Comparison of ENCODE assay signal across 31 cellular contexts in the genomic region with DNA sequence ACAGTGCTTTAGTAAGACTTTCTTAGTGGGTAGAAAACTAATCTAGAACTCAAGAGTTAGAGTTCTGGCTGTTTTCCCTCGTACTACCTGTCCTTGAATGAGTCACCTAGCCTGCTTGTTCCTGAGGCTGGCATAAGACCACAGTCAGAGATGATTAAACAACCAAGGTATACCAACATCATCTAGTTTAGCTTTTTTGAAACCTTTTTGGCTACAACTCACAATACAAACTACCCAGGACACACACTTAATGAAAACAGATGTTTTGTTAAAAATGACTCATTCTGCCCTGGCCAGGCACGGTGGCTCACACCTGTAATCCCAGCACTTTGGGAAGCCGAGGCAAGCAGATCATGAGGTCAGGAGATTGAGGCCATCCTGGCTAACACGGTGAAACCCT. TPM values are rescaled to one million over a fixed set of nuclear protein-coding genes. Genes with fewer than 3 reads are reported as not detected.
DNase-seq lines count a peak whose midpoint lies in the region; ATAC-seq, FAIRE-seq and TF ChIP-seq lines count a peak whose summit lies in the region.
"Had no signal": no experiment of that assay in that cellular context is flagged by ENCODE, and none has a peak within 500 bp of the region (broad histone marks: within the 10 kb centered on the region; RNA-seq: fewer than 3 reads in every experiment).

No MANE protein-coding gene starts in this region.

- peaks cover 4 to 20% of the 10 kb centered on the region in 2 donors for H3K36me3 Mint-ChIP-seq in activated T-cell treated with anti-CD3 and anti-CD28 coated beads, Interleukin-2, amount 50 U/mL, for 72 hours (ENCODE audit: insufficient read depth in 2 of 2)
- H3K36me3 Mint-ChIP-seq in activated T-cell treated with anti-CD3 and anti-CD28 coated beads, Interleukin-2, amount 50 U/mL, for 24 hours (ENCODE audit: low read depth): peaks cover 72% of the 10 kb centered on the region

- no peak overlapping the region for H3K4me3 ChIP-seq in bronchial epithelial cell (ENCODE audit: low read depth, low read length)
- H3K4me3 ChIP-seq: lower lobe of right lung, MG63, upper lobe of left lung had no signal

- peaks cover 2% of the 10 kb centered on the region for H3K36me3 ChIP-seq in bronchial epithelial cell (ENCODE audit: control insufficient read depth, insufficient read depth, low read length)

- no peak for TF ChIP-seq CTCF in bronchial epithelial cell (IDR thresholded peaks at IDR 0.05; ENCODE audit: insufficient read depth, low read length, severe bottlenecking)

- no peak overlapping the region for H3K4me3 Mint-ChIP-seq in activated T-cell treated with anti-CD3 and anti-CD28 coated beads, Interleukin-2, amount 50 U/mL, for 72 hours
- H3K4me3 Mint-ChIP-seq in activated T-cell treated with anti-CD3 and anti-CD28 coated beads, Interleukin-2, amount 50 U/mL, for 24 hours: no peak overlapping the region
- H3K4me3 Mint-ChIP-seq: activated CD8-positive, alpha-beta T cell treated with anti-CD3 and anti-CD28 coated beads, Interleukin-2, amount 10 ng/mL, durations not matched to agents 7 days and 5 days; activated naive CD8-positive, alpha-beta T cell; stimulated activated effector memory CD8-positive, alpha-beta T cell treated with anti-CD3 and anti-CD28 coated beads, Interleukin-12 subunit alpha, Interleukin-12 subunit beta, amount 100 ng/mL, for 72 hours had no signal

- H3K9me3 Mint-ChIP-seq in activated T-cell treated with anti-CD3 and anti-CD28 coated beads, Interleukin-2, amount 50 U/mL, for 72 hours: no peaks in the 10 kb centered on the region
- H3K9me3 Mint-ChIP-seq in activated T-cell treated with anti-CD3 and anti-CD28 coated beads, Interleukin-2, amount 50 U/mL, for 24 hours: no peaks in the 10 kb centered on the region
- H3K9me3 Mint-ChIP-seq: CD4-positive, CD25-positive, alpha-beta regulatory T cell; nephron; stimulated activated effector memory CD8-positive, alpha-beta T cell treated with anti-CD3 and anti-CD28 coated beads, Interleukin-12 subunit alpha, Interleukin-12 subunit beta, amount 100 ng/mL, for 72 hours had no signal

- ATAC-seq in activated T-cell treated with anti-CD3 and anti-CD28 coated beads, Interleukin-2, amount 50 U/mL, for 72 hours (replicated peaks in 1 of 2): no peak
- ATAC-seq in HG02840 (IDR thresholded peaks at IDR 0.05; ENCODE audit: low FRiP score, unreplicated experiment): no peak
- ATAC-seq: activated CD8-positive, alpha-beta T cell treated with anti-CD3 and anti-CD28 coated beads, Interleukin-2, amount 10 ng/mL, durations not matched to agents 7 days and 5 days; Panc1; stimulated activated effector memory CD8-positive, alpha-beta T cell treated with anti-CD3 and anti-CD28 coated beads, Interleukin-12 subunit alpha, Interleukin-12 subunit beta, amount 100 ng/mL, for 72 hours had no signal

- no peaks in the 10 kb centered on the region for H3K27me3 ChIP-seq in bronchial epithelial cell (ENCODE audit: control insufficient read depth, insufficient read depth, low read length)
- H3K27me3 ChIP-seq: MG63, upper lobe of left lung had no signal

- H3K27me3 Mint-ChIP-seq in activated T-cell treated with anti-CD3 and anti-CD28 coated beads, Interleukin-2, amount 50 U/mL, for 72 hours (ENCODE audit: low read depth): no peaks in the 10 kb centered on the region
- no peaks in the 10 kb centered on the region for H3K27me3 Mint-ChIP-seq in activated T-cell treated with anti-CD3 and anti-CD28 coated beads, Interleukin-2, amount 50 U/mL, for 24 hours
- H3K27me3 Mint-ChIP-seq: activated naive CD8-positive, alpha-beta T cell; CD4-positive, CD25-positive, alpha-beta regulatory T cell had no signal

- no peak for FAIRE-seq in bronchial epithelial cell (lab: Jason Lieb, UNC)
- FAIRE-seq: A204.1, GM18507, GM19239, HTR-8/SVneo, kidney had no signal

- no peak for DNase-seq in activated T-cell treated with anti-CD3 and anti-CD28 coated beads, Interleukin-2, amount 50 U/mL, for 72 hours
- DNase-seq in activated T-cell treated with anti-CD3 and anti-CD28 coated beads, Interleukin-2, amount 50 U/mL, for 24 hours: no peak
- DNase-seq in bronchial epithelial cell (ENCODE audit: low read depth): peak; percentile 89
- peak; percentile 73 for DNase-seq in kidney tubule cell (ENCODE audit: low spot score)
- DNase-seq in mucosa of gallbladder (ENCODE audit: low spot score): no peak
- no peak for DNase-seq in activated CD8-positive, alpha-beta memory T cell treated with anti-CD3 and anti-CD28 coated beads for 24 hours
- DNase-seq in NCI-H748 treated with DMSO at 0.1 percent for 48 hours (lab: John Stamatoyannopoulos, UW): no peak
- DNase-seq: activated CD4-positive, CD25-positive, alpha-beta regulatory T cell treated with anti-CD3 and anti-CD28 coated beads, Interleukin-2, amount 50 U/mL, for 72 hours; activated CD8-positive, alpha-beta T cell treated with anti-CD3 and anti-CD28 coated beads, Interleukin-2, amount 10 ng/mL, durations not matched to agents 7 days and 5 days; activated effector memory CD4-positive, alpha-beta T cell treated with anti-CD3 and anti-CD28 coated beads, Interleukin-2, amount 50 U/mL, for 16 hours; activated T-cell treated with anti-CD3 and anti-CD28 coated beads for 4 hours; CD4-positive, CD25-positive, alpha-beta regulatory T cell; DMS 273 treated with DMSO at 0.1 percent for 48 hours; GOT3; kidney; lower lobe of right lung; MG63; NCI-H2029 treated with DMSO at 0.1 percent for 48 hours; NCI-H526 treated with DMSO at 0.1 percent for 48 hours; SIG-M5; stimulated activated CD4-positive, alpha-beta T cell treated with anti-CD3 and anti-CD28 coated beads, Interleukin-15, amount 100 ng/mL, for 24 hours had no signal

- peak overlapping the region; percentile 13 for H3K27ac Mint-ChIP-seq in activated T-cell treated with anti-CD3 and anti-CD28 coated beads, Interleukin-2, amount 50 U/mL, for 72 hours
- no peak overlapping the region for H3K27ac Mint-ChIP-seq in activated T-cell treated with anti-CD3 and anti-CD28 coated beads, Interleukin-2, amount 50 U/mL, for 24 hours
- H3K27ac Mint-ChIP-seq: activated CD8-positive, alpha-beta T cell treated with anti-CD3 and anti-CD28 coated beads, Interleukin-2, amount 10 ng/mL, durations not matched to agents 7 days and 5 days; activated naive CD8-positive, alpha-beta T cell; nephron; stimulated activated effector memory CD8-positive, alpha-beta T cell treated with anti-CD3 and anti-CD28 coated beads, Interleukin-12 subunit alpha, Interleukin-12 subunit beta, amount 100 ng/mL, for 72 hours had no signal

- peaks cover 44% of the 10 kb centered on the region for H3K4me1 Mint-ChIP-seq in activated T-cell treated with anti-CD3 and anti-CD28 coated beads, Interleukin-2, amount 50 U/mL, for 72 hours (ENCODE audit: low read depth)
- peaks cover 31% of the 10 kb centered on the region for H3K4me1 Mint-ChIP-seq in activated T-cell treated with anti-CD3 and anti-CD28 coated beads, Interleukin-2, amount 50 U/mL, for 24 hours (ENCODE audit: low read depth)

RNA-seq across cellular contexts. Expression of gene MCCC1, which starts 4.6 kb away (rescaled TPM):
- 10 to 100 TPM; 35.5 to 40.8 TPM for total RNA-seq in activated T-cell treated with anti-CD3 and anti-CD28 coated beads, Interleukin-2, amount 50 U/mL, for 72 hours
- total RNA-seq in bronchial epithelial cell (17.9 and 20.2 TPM in 2 replicates), mucosa of gallbladder (46.4 TPM)

Comparison
In these comparisons a context has a peak if more than half of its experiments do, and no peak if none do; other contexts are left out.
1. DNase-seq: peak in bronchial epithelial cell (single experiment) and kidney tubule cell (single experiment); none in activated T-cell treated with anti-CD3 and anti-CD28 coated beads, Interleukin-2, amount 50 U/mL, for 72 hours (0 of 2), activated T-cell treated with anti-CD3 and anti-CD28 coated beads, Interleukin-2, amount 50 U/mL, for 24 hours (single experiment), mucosa of gallbladder (single experiment), activated CD8-positive, alpha-beta memory T cell treated with anti-CD3 and anti-CD28 coated beads for 24 hours (single experiment) and NCI-H748 treated with DMSO at 0.1 percent for 48 hours (single experiment).